19 cellular contexts compared by ENCODE assay signal in genomic region chr16:10751291-10751697, GRCh38. TPM values are rescaled to one million over a fixed set of nuclear protein-coding genes. Genes with fewer than 3 reads are reported as not detected.
DNase-seq lines count a peak whose midpoint lies in the region; ATAC-seq, FAIRE-seq and TF ChIP-seq lines count a peak whose summit lies in the region.
"Had no signal": no experiment of that assay in that cellular context is flagged by ENCODE, and none has a peak within 500 bp of the region (broad histone marks: within the 10 kb centered on the region; RNA-seq: fewer than 3 reads in every experiment).

No MANE protein-coding gene starts in this region.

- CTCF ChIA-PET in HepG2 (lab: Yijun Ruan, JAX; ENCODE audit: low intra/inter-chr PET ratio, low total read pairs) = no interaction called here

- H3K27me3 ChIP-seq in Peyer's patch (no peaks in the 10 kb centered on the region), HepG2 (ENCODE audit: control insufficient read depth in 1 of 2, insufficient read depth in 2 of 2, low read length in 2 of 2) (no peaks in the 10 kb centered on the region)
- H3K27me3 ChIP-seq: ascending aorta, foreskin keratinocyte, stomach had no signal

- no peak for TF ChIP-seq EP300 in HepG2 (IDR thresholded peaks at IDR 0.05; ENCODE audit: low read depth in 2 of 2, low read length in 2 of 2)
- TF ChIP-seq EP300 in HepG2 (CRISPR knock-in tag; IDR thresholded peaks at IDR 0.05; ENCODE audit: borderline replicate concordance) = no peak

- no peaks in the 10 kb centered on the region for H3K79me2 ChIP-seq in HepG2 (ENCODE audit: insufficient read depth, low read length)

- H3K36me3 ChIP-seq in Peyer's patch (peaks cover 0 to 69% (median 0%) of the 10 kb centered on the region in 3 donors), HepG2 (replicated peaks in 1 of 2; ENCODE audit: control insufficient read depth in 1 of 2, insufficient read depth in 2 of 2, low read length in 2 of 2) (peaks cover 27 to 56% of the 10 kb centered on the region in 2 experiments)

- H3K9me3 ChIP-seq in Peyer's patch (no peaks in the 10 kb centered on the region), HepG2 (ENCODE audit: low read length) (no peaks in the 10 kb centered on the region)
- H3K9me3 ChIP-seq: ascending aorta, stomach had no signal

- no peak for FAIRE-seq in HepG2 (lab: Jason Lieb, UNC)

- H3K27ac ChIP-seq in Peyer's patch = peak overlapping the region in 2 of 4 donors; percentile 49 to 52
- no peak overlapping the region for H3K27ac ChIP-seq in HepG2 (ENCODE audit: extremely low read length, insufficient read depth, low read length)
- H3K27ac ChIP-seq: C4-2B, foreskin keratinocyte, stomach had no signal

- peak; percentile 28 for DNase-seq in stimulated activated CD4-positive, alpha-beta T cell treated with anti-CD3 and anti-CD28 coated beads, Interleukin-15, amount 100 ng/mL, for 24 hours
- DNase-seq in stimulated activated CD4-positive, alpha-beta T cell treated with anti-CD3 and anti-CD28 coated beads, Interleukin-4, amount 100 ng/mL, for 24 hours = no peak
- DNase-seq in Peyer's patch (peak in 2 of 3 donors; percentile 26 to 62), HepG2 (ENCODE audit: low spot score) (peak; percentile 42), KBM-7 (no peak), Kasumi-1 (lab: John Stamatoyannopoulos, UW) (no peak), NCI-H187 (lab: John Stamatoyannopoulos, UW) (no peak)
- DNase-seq: activated CD8-positive, alpha-beta memory T cell treated with anti-CD3 and anti-CD28 coated beads, Interleukin-2, amount 50 U/mL, for 4 hours; effector CD4-positive, alpha-beta T cell; foreskin keratinocyte; NCI-H1105 treated with DMSO at 0.1 percent for 48 hours; RPMI8226; stimulated activated CD4-positive, alpha-beta T cell treated with anti-CD3 and anti-CD28 coated beads, Interleukin-2, amount 100 ng/mL, for 48 hours; stomach had no signal

- 86% methylated on average over 13 of the region's 13 CpGs for WGBS in HepG2 (ENCODE audit: low lambda C conversion rate)

- no peak overlapping the region for H2AFZ ChIP-seq in HepG2 (ENCODE audit: low read length)

- no peak overlapping the region for H3K9ac ChIP-seq in HepG2 (ENCODE audit: insufficient read depth, low read depth, low read length)

- in situ Hi-C loops in HepG2 (cut with HindIII; ENCODE audit: extremely low pct_ligation_motif_present, low pct_unique_long_range_greater_than_20kb) = no loop called here
- in situ Hi-C loops in KBM-7 (cut with MboI; ENCODE audit: low pct_unique_long_range_greater_than_20kb, low sequenced_read_pairs) = no loop called here

- intact Hi-C loops in HepG2 (cut with micrococcal nuclease; ENCODE audit: unreplicated experiment) = no loop called here

- TF ChIP-seq RAD21 in HepG2 (CRISPR knock-in tag; IDR thresholded peaks at IDR 0.05) = no peak

- no peaks in the 10 kb centered on the region for H4K20me1 ChIP-seq in HepG2 (ENCODE audit: insufficient read depth, low read length)

- BruUV-seq in HepG2 (replicated peaks; lab: Mats Ljungman, UMichigan) = no TSS peak

- TF ChIP-seq CTCF in Peyer's patch (IDR thresholded peaks at IDR 0.05) (peak in 2 of 6 experiments; percentile 19 to 27), HepG2 (CRISPR knock-in tag; IDR thresholded peaks at IDR 0.05) (0 out of 2 replicates have a peak, but pooled peaks have one; percentile 5)

- H3K4me1 ChIP-seq in Peyer's patch (peaks cover 0 to 6% (median 0%) of the 10 kb centered on the region in 4 donors), HepG2 (ENCODE audit: insufficient read depth, low read length) (0 out of 2 replicates have a peak, but pooled peaks cover 6% of the 10 kb centered on the region)

- POLR2A ChIA-PET in HepG2 (lab: Yijun Ruan, JAX) = interaction anchor here (2.3 kb wide), 1 partner anchor 172 kb away, joined by 5 read pairs; no protein-coding TSS in a partner anchor

- TF ChIP-seq POLR2A in Peyer's patch (IDR thresholded peaks at IDR 0.05) = no peak
- no peak for TF ChIP-seq POLR2A in HepG2 (IDR thresholded peaks at IDR 0.05; ENCODE audit: insufficient read depth in 1 of 2, low read depth in 2 of 2, low read length in 2 of 2)

- ATAC-seq in HepG2 = peak; percentile 45
- no peak for ATAC-seq in HG03520 (IDR thresholded peaks at IDR 0.05; ENCODE audit: unreplicated experiment)
- ATAC-seq: foreskin keratinocyte had no signal

- no peak overlapping the region for H3K4me2 ChIP-seq in HepG2 (ENCODE audit: low read depth, low read length)

- H3K4me3 ChIP-seq in Peyer's patch (no peak overlapping the region), HepG2 (replicated peaks in 1 of 3; ENCODE audit: insufficient read depth in 1 of 3, low read depth in 2 of 3, low read length in 3 of 3) (no peak overlapping the region)
- H3K4me3 ChIP-seq: ascending aorta, stomach had no signal

TF ChIP-seq in HepG2, 621 proteins besides CTCF, POLR2A, EP300 and RAD21 (continues in another document):
- TF ChIP-seq IRF1 (CRISPR knock-in tag; IDR thresholded peaks at IDR 0.05; ENCODE audit: low read depth) (no peak), STAG1 (CRISPR knock-in tag; IDR thresholded peaks at IDR 0.05) (peak; percentile 25; the same call in 1 of the 2 replicates), POLR2AphosphoS2 (IDR thresholded peaks at IDR 0.05; ENCODE audit: low read depth, low read length) (no peak)

RNA-seq across cellular contexts. Expression of gene NUBP1, which starts 7.7 kb away (rescaled TPM):
- 10 to 100 TPM; 18.9 to 31.4 (median 23.9) TPM for total RNA-seq in Peyer's patch
- total RNA-seq in HepG2 (2016; rRNA removed; fragmentation: Illumina TruSeq; extraction: Trizol) = 70.4 and 85.8 TPM in 2 replicates
- 16.4 and 18.5 TPM in 2 replicates for total RNA-seq in HepG2 (2016; cell fraction: cytosol; rRNA removed; fragmentation: Illumina TruSeq; extraction: Trizol; ENCODE audit: low read depth)
- total RNA-seq in HepG2 (2016; cell fraction: insoluble cytoplasmic fraction; rRNA removed; fragmentation: Illumina TruSeq; extraction: Trizol) = 72.4 and 82.8 TPM in 2 replicates
- total RNA-seq in HepG2 (2016; cell fraction: membrane; rRNA removed; fragmentation: Illumina TruSeq; extraction: Trizol) = 22.6 and 30.6 TPM in 2 replicates
- total RNA-seq in HepG2 (2016; cell fraction: nucleus; rRNA removed; fragmentation: Illumina TruSeq; extraction: Trizol) = 19.6 and 33.1 TPM in 2 replicates
- 53.5 and 53.9 TPM in 2 replicates for polyA plus RNA-seq in HepG2 (2011; rRNA removed)
- polyA plus RNA-seq in HepG2 (2011; cell fraction: cytosol; rRNA removed) = 62.7 and 64.9 TPM in 2 replicates
- 24.6 and 28.0 TPM in 2 replicates for polyA plus RNA-seq in HepG2 (2011; cell fraction: nucleus; rRNA removed)
- 50.9 and 51.9 TPM in 2 replicates for polyA plus RNA-seq in HepG2 (2012)
- 11.7 and 13.3 TPM in 2 replicates for polyA plus RNA-seq in HepG2 (2016; cell fraction: cytosol; fragmentation: Illumina TruSeq; extraction: Trizol; ENCODE audit: low read depth)
- polyA plus RNA-seq in HepG2 (2016; cell fraction: insoluble cytoplasmic fraction; fragmentation: Illumina TruSeq; extraction: Trizol; ENCODE audit: low read depth) = 83.5 and 86.0 TPM in 2 replicates
- 23.4 and 24.0 TPM in 2 replicates for polyA plus RNA-seq in HepG2 (2016; cell fraction: membrane; fragmentation: Illumina TruSeq; extraction: Trizol; ENCODE audit: low read depth)
- polyA plus RNA-seq in HepG2 (2016; cell fraction: nucleus; fragmentation: Illumina TruSeq; extraction: Trizol; ENCODE audit: insufficient read depth, low read depth) = 45.2 and 55.4 TPM in 2 replicates
- polyA minus RNA-seq in HepG2 (2011; rRNA and poly(A)+ RNA removed; ENCODE audit: low replicate concordance) = 26.5 and 26.6 TPM in 2 replicates
- 21.1 and 23.4 TPM in 2 replicates for polyA minus RNA-seq in HepG2 (2011; cell fraction: cytosol; rRNA and poly(A)+ RNA removed)
- 14.0 and 17.6 TPM in 2 replicates for polyA minus RNA-seq in HepG2 (2011; cell fraction: nucleus; rRNA and poly(A)+ RNA removed)

RNA-seq across cellular contexts. Expression of gene TEKT5, which starts 56.6 kb away (rescaled TPM):
- total RNA-seq in Peyer's patch (1 to 10 TPM in 1 of 4 donors, not detected in 3; 2.0 TPM), HepG2 (2016; rRNA removed; fragmentation: Illumina TruSeq; extraction: Trizol) (not detected in 2 replicates)
- total RNA-seq in HepG2 (2016; cell fraction: cytosol; rRNA removed; fragmentation: Illumina TruSeq; extraction: Trizol; ENCODE audit: low read depth) = not detected in 2 replicates
- not detected in 2 replicates for total RNA-seq in HepG2 (2016; cell fraction: insoluble cytoplasmic fraction; rRNA removed; fragmentation: Illumina TruSeq; extraction: Trizol)
- total RNA-seq in HepG2 (2016; cell fraction: membrane; rRNA removed; fragmentation: Illumina TruSeq; extraction: Trizol) = not detected in 2 replicates
- total RNA-seq in HepG2 (2016; cell fraction: nucleus; rRNA removed; fragmentation: Illumina TruSeq; extraction: Trizol) = not detected in 2 replicates
- polyA plus RNA-seq in HepG2 (2011; rRNA removed) = 0.16 and 0.25 TPM in 2 replicates
- 0.08 TPM in 1 of 2 replicates, not detected in the other for polyA plus RNA-seq in HepG2 (2011; cell fraction: cytosol; rRNA removed)
- 0.12 and 0.16 TPM in 2 replicates for polyA plus RNA-seq in HepG2 (2011; cell fraction: nucleus; rRNA removed)
- 0.39 and 0.84 TPM in 2 replicates for polyA plus RNA-seq in HepG2 (2012)
- polyA plus RNA-seq in HepG2 (2016; cell fraction: cytosol; fragmentation: Illumina TruSeq; extraction: Trizol; ENCODE audit: low read depth) = not detected in 2 replicates
- polyA plus RNA-seq in HepG2 (2016; cell fraction: insoluble cytoplasmic fraction; fragmentation: Illumina TruSeq; extraction: Trizol; ENCODE audit: low read depth) = not detected in 2 replicates
- polyA plus RNA-seq in HepG2 (2016; cell fraction: membrane; fragmentation: Illumina TruSeq; extraction: Trizol; ENCODE audit: low read depth) = not detected in 2 replicates
- polyA plus RNA-seq in HepG2 (2016; cell fraction: nucleus; fragmentation: Illumina TruSeq; extraction: Trizol; ENCODE audit: insufficient read depth, low read depth) = not detected in 2 replicates
- polyA minus RNA-seq in HepG2 (2011; rRNA and poly(A)+ RNA removed; ENCODE audit: low replicate concordance) = not detected in 2 replicates
- not detected in 2 replicates for polyA minus RNA-seq in HepG2 (2011; cell fraction: cytosol; rRNA and poly(A)+ RNA removed)
- 0.64 and 1.2 TPM in 2 replicates for polyA minus RNA-seq in HepG2 (2011; cell fraction: nucleus; rRNA and poly(A)+ RNA removed)
- total RNA-seq: ascending aorta, foreskin keratinocyte, myocyte, NCI-H460 had no signal
- polyA plus RNA-seq: foreskin keratinocyte had no signal

Comparison
In these comparisons a context has a peak if more than half of its experiments do, and no peak if none do; other contexts are left out.
1. DNase-seq: peak in stimulated activated CD4-positive, alpha-beta T cell treated with anti-CD3 and anti-CD28 coated beads, Interleukin-15, amount 100 ng/mL, for 24 hours (single experiment), Peyer's patch (2 of 3) and HepG2 (single experiment); none in stimulated activated CD4-positive, alpha-beta T cell treated with anti-CD3 and anti-CD28 coated beads, Interleukin-4, amount 100 ng/mL, for 24 hours (single experiment), KBM-7 (single experiment), Kasumi-1 (0 of 2) and NCI-H187 (0 of 2).